ENCODE assay signal across 26 cellular contexts in the genomic region with DNA sequence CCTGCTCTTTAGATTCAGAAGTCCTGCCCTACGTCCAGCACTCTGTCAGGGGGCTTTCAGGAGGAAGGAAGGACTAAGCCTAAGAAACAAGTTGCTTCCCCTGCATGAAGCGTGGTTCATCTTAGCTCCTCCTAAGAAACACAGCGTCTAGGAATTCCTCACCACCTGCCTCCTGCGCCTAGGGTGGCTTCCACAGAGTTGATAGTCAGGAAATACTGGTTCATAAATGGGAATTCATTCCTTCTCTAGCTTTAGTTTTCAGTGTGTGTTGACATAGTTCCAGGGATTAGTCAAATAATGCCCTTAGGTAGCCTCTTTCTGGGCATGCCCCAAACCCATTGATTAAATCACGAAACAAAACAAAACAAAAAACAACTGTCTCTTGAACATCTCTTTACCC. TPM values are rescaled to one million over a fixed set of nuclear protein-coding genes. Genes with fewer than 3 reads are reported as not detected.
"Had no signal": no experiment of that assay in that cellular context is flagged by ENCODE, and none has a peak within 500 bp of the region (broad histone marks: within the 10 kb centered on the region; RNA-seq: fewer than 3 reads in every experiment).

No MANE protein-coding gene starts in this region.

- FAIRE-seq: colon, islet of Langerhans had no signal

- H3K27ac Mint-ChIP-seq: naive thymus-derived CD8-positive, alpha-beta T cell; stimulated activated memory B cell treated with anti-CD40 and anti-IgM and Interleukin-4, amounts not matched to agents 10 μg/mL and 1 μg/mL and 100 μg/mL, for 72 hours had no signal

- H3K4me1 Mint-ChIP-seq: naive thymus-derived CD8-positive, alpha-beta T cell; stimulated activated memory B cell treated with anti-CD40 and anti-IgM and Interleukin-4, amounts not matched to agents 10 μg/mL and 1 μg/mL and 100 μg/mL, for 72 hours had no signal

- H3K27ac ChIP-seq: dorsolateral prefrontal cortex, epithelial cell of prostate, esophagus muscularis mucosa, left lung, prostate gland, right atrium auricular region, sigmoid colon, testis, tibial artery, upper lobe of right lung, uterus had no signal

- H3K27me3 ChIP-seq: testis, tibial artery, upper lobe of right lung, uterus had no signal

- DNase-seq: dorsolateral prefrontal cortex; effector CD4-positive, alpha-beta T cell; foreskin melanocyte; glutamatergic neuron; heart right ventricle; hippocampal formation; left cardiac atrium; left lung; mesendoderm; naive thymus-derived CD8-positive, alpha-beta T cell; sigmoid colon; stimulated activated CD4-positive, alpha-beta T cell treated with anti-CD3 and anti-CD28 coated beads, Interleukin-2, amount 100 ng/mL, for 24 hours; stimulated activated CD4-positive, alpha-beta T cell treated with anti-CD3 and anti-CD28 coated beads, Interleukin-4, amount 100 ng/mL, for 4 hours; stimulated activated naive CD8-positive, alpha-beta T cell treated with anti-CD3 and anti-CD28 coated beads, Interleukin-15, Interleukin-2, amounts not matched to agents 100 U/mL and 50 U/mL, for 24 hours; substantia nigra; testis; tibial artery; upper lobe of right lung; uterus had no signal

- ATAC-seq: heart right ventricle; left cardiac atrium; left lung; naive thymus-derived CD8-positive, alpha-beta T cell; stimulated activated memory B cell treated with anti-CD40 and anti-IgM and Interleukin-4, amounts not matched to agents 10 μg/mL and 1 μg/mL and 100 μg/mL, for 72 hours; stimulated activated naive CD8-positive, alpha-beta T cell treated with anti-CD3 and anti-CD28 coated beads, Interleukin-15, Interleukin-2, amounts not matched to agents 100 U/mL and 50 U/mL, for 24 hours; upper lobe of right lung had no signal

- H3K4me3 ChIP-seq: dorsolateral prefrontal cortex, esophagus muscularis mucosa, heart right ventricle, left lung, prostate gland, right atrium auricular region, sigmoid colon, testis, tibial artery, upper lobe of right lung, uterus had no signal

- H3K4me1 ChIP-seq: left lung, prostate gland, testis, upper lobe of right lung, uterus had no signal

- H3K4me3 Mint-ChIP-seq: naive thymus-derived CD8-positive, alpha-beta T cell; stimulated activated memory B cell treated with anti-CD40 and anti-IgM and Interleukin-4, amounts not matched to agents 10 μg/mL and 1 μg/mL and 100 μg/mL, for 72 hours had no signal

- H3K36me3 ChIP-seq: esophagus muscularis mucosa, left lung, prostate gland, right atrium auricular region, sigmoid colon, tibial artery, upper lobe of right lung, uterus had no signal

- H3K36me3 Mint-ChIP-seq: stimulated activated memory B cell treated with anti-CD40 and anti-IgM and Interleukin-4, amounts not matched to agents 10 μg/mL and 1 μg/mL and 100 μg/mL, for 72 hours had no signal

RNA-seq across cellular contexts. Expression of a gene that starts 1.7 kb away (rescaled TPM):
- total RNA-seq: naive thymus-derived CD8-positive, alpha-beta T cell had no signal
- polyA plus RNA-seq: naive thymus-derived CD8-positive, alpha-beta T cell had no signal
